ENCODE assay signal across 15 cellular contexts in the genomic region with DNA sequence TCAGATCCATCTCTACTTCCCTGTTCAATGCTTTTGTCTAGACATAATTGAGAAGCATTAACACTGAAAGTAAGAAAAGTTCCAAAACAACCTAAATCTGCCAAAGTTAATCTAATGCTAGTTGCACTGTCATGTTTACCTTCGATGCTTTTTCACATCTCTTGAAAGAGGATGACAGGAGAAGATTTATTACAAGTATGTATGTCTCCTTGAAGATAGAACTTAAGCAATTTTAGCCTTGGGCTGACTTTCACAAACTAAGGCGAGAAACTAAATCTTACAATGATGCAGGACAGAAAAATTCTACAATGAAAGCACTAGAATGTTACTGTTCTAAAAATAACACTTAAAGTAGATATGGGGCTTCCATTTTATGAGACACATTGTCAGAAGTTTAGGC.
DNase-seq lines count a peak whose midpoint lies in the region; FAIRE-seq and TF ChIP-seq lines count a peak whose summit lies in the region.
"Had no signal": no experiment of that assay in that cellular context is flagged by ENCODE, and none has a peak within 500 bp of the region (broad histone marks: within the 10 kb centered on the region; RNA-seq: fewer than 3 reads in every experiment).

No MANE protein-coding gene starts in this region.

- H3K27ac ChIP-seq in hepatocyte, result peak overlapping the region; percentile 32
- peak overlapping the region; percentile 57 for H3K27ac ChIP-seq in smooth muscle cell (ENCODE audit: low read depth)
- H3K27ac ChIP-seq in SJCRH30, result no peak overlapping the region
- H3K27ac ChIP-seq: BLaER1 treated with 17β-estradiol and CSF1 and Interleukin-3, amounts not matched to agents 10 nM and 100 nM had no signal

- H3K4me3 ChIP-seq in hepatocyte, result no peak overlapping the region
- H3K4me3 ChIP-seq in smooth muscle cell, result no peak overlapping the region
- H3K4me3 ChIP-seq in SJCRH30, result no peak overlapping the region
- H3K4me3 ChIP-seq: BLaER1 treated with 17β-estradiol and CSF1 and Interleukin-3, amounts not matched to agents 10 nM and 100 nM; HAP-1 had no signal

- H3K9ac ChIP-seq in smooth muscle cell (ENCODE audit: low read depth), result no peak overlapping the region
- H3K9ac ChIP-seq: BLaER1 treated with 17β-estradiol and CSF1 and Interleukin-3, amounts not matched to agents 10 nM and 100 nM had no signal

- H2AFZ ChIP-seq in hepatocyte, result no peak overlapping the region
- no peak overlapping the region for H2AFZ ChIP-seq in smooth muscle cell (ENCODE audit: low read depth)

- DNase-seq in GM19239 (ENCODE audit: insufficient read length, low spot score) (no peak), hepatocyte (ENCODE audit: low spot score) (no peak), smooth muscle cell (lab: John Stamatoyannopoulos, UW; ENCODE audit: unreplicated experiment) (no peak), HCEC 1CT (no peak), SJCRH30 (no peak)
- DNase-seq in activated CD4-positive, CD25-positive, alpha-beta regulatory T cell treated with anti-CD3 and anti-CD28 coated beads, Interleukin-2, amount 50 U/mL, for 72 hours, result no peak
- DNase-seq: CD8-positive, alpha-beta memory T cell; COR-L47; DMS153; DMS79; GF-D8 had no signal

- no peaks in the 10 kb centered on the region for H3K4me1 ChIP-seq in hepatocyte (ENCODE audit: insufficient read depth)
- peaks cover 7% of the 10 kb centered on the region for H3K4me1 ChIP-seq in smooth muscle cell (ENCODE audit: low read depth)
- no peaks in the 10 kb centered on the region for H3K4me1 ChIP-seq in SJCRH30
- H3K4me1 ChIP-seq: BLaER1 treated with 17β-estradiol and CSF1 and Interleukin-3, amounts not matched to agents 10 nM and 100 nM had no signal

- no peaks in the 10 kb centered on the region for H4K20me1 ChIP-seq in hepatocyte (ENCODE audit: insufficient read depth, poor library complexity, severe bottlenecking)
- H4K20me1 ChIP-seq in smooth muscle cell (ENCODE audit: low read depth), result no peaks in the 10 kb centered on the region
- H4K20me1 ChIP-seq: BLaER1 treated with 17β-estradiol and CSF1 and Interleukin-3, amounts not matched to agents 10 nM and 100 nM had no signal

- H3K9me2 ChIP-seq in hepatocyte (replicated peaks; ENCODE audit: insufficient read depth), result no peaks in the 10 kb centered on the region

- no peak for TF ChIP-seq CTCF in hepatocyte (IDR thresholded peaks at IDR 0.05; ENCODE audit: poor library complexity)
- no peak for TF ChIP-seq CTCF in smooth muscle cell (IDR thresholded peaks at IDR 0.05; ENCODE audit: borderline replicate concordance, insufficient read depth, poor library complexity, severe bottlenecking)

- no peaks in the 10 kb centered on the region for H3K79me2 ChIP-seq in hepatocyte
- H3K79me2 ChIP-seq in smooth muscle cell (ENCODE audit: low read depth), result no peaks in the 10 kb centered on the region

- H3F3A ChIP-seq in smooth muscle cell (ENCODE audit: low read depth), result no peaks in the 10 kb centered on the region

- FAIRE-seq in GM19239 (lab: Jason Lieb, UNC), result peak; percentile 40
- FAIRE-seq: D721Med, H1 had no signal

- H3K4me2 ChIP-seq in hepatocyte (no peak overlapping the region), smooth muscle cell (no peak overlapping the region)
- H3K4me2 ChIP-seq: BLaER1 treated with 17β-estradiol and CSF1 and Interleukin-3, amounts not matched to agents 10 nM and 100 nM had no signal

- H3K9me3 ChIP-seq in hepatocyte (ENCODE audit: low read depth) (no peaks in the 10 kb centered on the region), smooth muscle cell (replicated peaks; ENCODE audit: low read depth) (no peaks in the 10 kb centered on the region), SJCRH30 (replicated peaks) (0 out of 2 replicates have a peak, but pooled peaks cover 7% of the 10 kb centered on the region)
- H3K9me3 ChIP-seq: HAP-1 had no signal

- H3K27me3 ChIP-seq in hepatocyte (no peaks in the 10 kb centered on the region), smooth muscle cell (ENCODE audit: low read depth) (no peaks in the 10 kb centered on the region), SJCRH30 (no peaks in the 10 kb centered on the region)
- H3K27me3 ChIP-seq: BLaER1 treated with 17β-estradiol and CSF1 and Interleukin-3, amounts not matched to agents 10 nM and 100 nM had no signal

- WGBS in hepatocyte (ENCODE audit: low lambda C conversion rate, missing lambda C conversion rate), result 85% methylated on average over 2 of the region's 2 CpGs
- 64% methylated on average over 2 of the region's 2 CpGs for WGBS in smooth muscle cell (ENCODE audit: low lambda C conversion rate)

- no peaks in the 10 kb centered on the region for H3K36me3 ChIP-seq in hepatocyte (replicated peaks; ENCODE audit: insufficient read depth, low read depth)
- H3K36me3 ChIP-seq in smooth muscle cell (ENCODE audit: low read depth), result no peaks in the 10 kb centered on the region
- no peaks in the 10 kb centered on the region for H3K36me3 ChIP-seq in SJCRH30
- H3K36me3 ChIP-seq: HAP-1 had no signal
